Comparison of ENCODE assay signal across 1 cellular context in genomic region chr12:122031342-122032216, GRCh38.
TF ChIP-seq lines count a peak whose summit lies in the region.

No MANE protein-coding gene starts in this region.

TF ChIP-seq in Ishikawa, 13 proteins besides CTCF, POLR2A, EP300 and RAD21 (continued from another document):
- TF ChIP-seq USF1 (IDR thresholded peaks at IDR 0.05) (no peak), CREB1 (IDR thresholded peaks at IDR 0.05; ENCODE audit: low read depth) (no peak), EGR1 (IDR thresholded peaks at IDR 0.05) (no peak), NFIC (IDR thresholded peaks at IDR 0.05) (no peak), ZBTB7A (IDR thresholded peaks at IDR 0.05; ENCODE audit: low read depth) (no peak)
